8 cellular contexts compared by ENCODE assay signal in genomic region chr19:1864480-1865171, GRCh38. TPM values are rescaled to one million over a fixed set of nuclear protein-coding genes. Genes with fewer than 3 reads are reported as not detected.
DNase-seq lines count a peak whose midpoint lies in the region; ATAC-seq and TF ChIP-seq lines count a peak whose summit lies in the region.

No MANE protein-coding gene starts in this region.

- H3K27me3 Mint-ChIP-seq in activated naive CD4-positive, alpha-beta T cell treated with anti-CD3 and anti-CD28 coated beads, Interleukin-2, amount 50 U/mL, for 24 hours: no peaks in the 10 kb centered on the region
- H3K27me3 Mint-ChIP-seq in glutamatergic neuron (ENCODE audit: unreplicated experiment): peaks cover 4% of the 10 kb centered on the region

- no peaks in the 10 kb centered on the region for H3K9me2 ChIP-seq in OCI-LY7 (ENCODE audit: insufficient read depth, low read length)

- H2AFZ ChIP-seq in OCI-LY7 (ENCODE audit: low read length): peak overlapping the region; percentile 11; the same call in 1 of the 2 replicates

- H3K4me3 ChIP-seq in OCI-LY7 (ENCODE audit: low read depth, low read length, poor library complexity, severe bottlenecking): peak overlapping the region; percentile 72

- peaks cover 26% of the 10 kb centered on the region; the same call in 1 of the 2 replicates for H3K36me3 ChIP-seq in OCI-LY7 (ENCODE audit: insufficient read depth, low read length)

- H3K27ac Mint-ChIP-seq in activated naive CD4-positive, alpha-beta T cell treated with anti-CD3 and anti-CD28 coated beads, Interleukin-2, amount 50 U/mL, for 24 hours: peak overlapping the region; percentile 89
- H3K27ac Mint-ChIP-seq in glutamatergic neuron (ENCODE audit: unreplicated experiment): no peak overlapping the region

- peaks cover 30% of the 10 kb centered on the region for H3K79me2 ChIP-seq in OCI-LY7 (ENCODE audit: insufficient read depth, low read depth, low read length)

- CTCF ChIA-PET in OCI-LY7 (lab: Charles Lee; ENCODE audit: unreplicated experiment): interaction anchor here (0.7 to 1.4 kb wide), 2 partner anchors 12 to 216 kb away, joined by 7 to 12 read pairs; no protein-coding TSS in a partner anchor

- TSS peak; percentile 82 for BruUV-seq in OCI-LY7 (replicated peaks; lab: Mats Ljungman, UMichigan)

- H4K20me1 ChIP-seq in OCI-LY7 (ENCODE audit: insufficient read depth, low read length): peaks cover 17% of the 10 kb centered on the region

- TF ChIP-seq CTCF in OCI-LY7 (conservative IDR thresholded peaks at IDR 0.05; ENCODE audit: low read length) (peak; percentile 77), glutamatergic neuron (IDR thresholded peaks at IDR 0.05; ENCODE audit: partially characterized antibody, unreplicated experiment) (peak; percentile 90), omental fat pad (IDR thresholded peaks at IDR 0.05) (peak in 1 of 3 donors; percentile 48)

- peaks cover 16% of the 10 kb centered on the region for H3K4me1 Mint-ChIP-seq in activated naive CD4-positive, alpha-beta T cell treated with anti-CD3 and anti-CD28 coated beads, Interleukin-2, amount 50 U/mL, for 24 hours
- no peaks in the 10 kb centered on the region for H3K4me1 Mint-ChIP-seq in glutamatergic neuron (ENCODE audit: low read depth, unreplicated experiment)

- DNase-seq in NCI-H2227 (lab: John Stamatoyannopoulos, UW; ENCODE audit: unreplicated experiment) (peak; percentile 65), NCI-H2227 treated with DMSO at 0.1 percent for 48 hours (lab: John Stamatoyannopoulos, UW) (no peak), OCI-LY7 (ENCODE audit: low spot score) (peak; percentile 82), glutamatergic neuron (peak; percentile 90), omental fat pad (ENCODE audit: low spot score) (no peak), SIG-M5 (lab: John Stamatoyannopoulos, UW) (no peak)

- no peaks in the 10 kb centered on the region for H3K9me3 ChIP-seq in OCI-LY7 (ENCODE audit: low read length)

- peaks cover 29% of the 10 kb centered on the region for H3K4me1 ChIP-seq in OCI-LY7 (ENCODE audit: insufficient read depth, low read length, poor library complexity, severe bottlenecking)

- peak overlapping the region; percentile 78 for H3K4me3 Mint-ChIP-seq in activated naive CD4-positive, alpha-beta T cell treated with anti-CD3 and anti-CD28 coated beads, Interleukin-2, amount 50 U/mL, for 24 hours
- peak overlapping the region; percentile 68 for H3K4me3 Mint-ChIP-seq in glutamatergic neuron (ENCODE audit: unreplicated experiment)

- POLR2A ChIA-PET in OCI-LY7 (lab: Charles Lee): interaction anchor here (1.0 to 1.1 kb wide), 2 partner anchors 10 to 40 kb away, joined by 3 to 4 read pairs; no protein-coding TSS in a partner anchor

- H3K9me3 Mint-ChIP-seq in activated naive CD4-positive, alpha-beta T cell treated with anti-CD3 and anti-CD28 coated beads, Interleukin-2, amount 50 U/mL, for 24 hours: no peaks in the 10 kb centered on the region
- peaks cover 8% of the 10 kb centered on the region for H3K9me3 Mint-ChIP-seq in glutamatergic neuron (ENCODE audit: unreplicated experiment)

- peak overlapping the region; percentile 70 for H3K4me2 ChIP-seq in OCI-LY7 (ENCODE audit: low read length)

- H3K36me3 Mint-ChIP-seq in activated naive CD4-positive, alpha-beta T cell treated with anti-CD3 and anti-CD28 coated beads, Interleukin-2, amount 50 U/mL, for 24 hours: no peaks in the 10 kb centered on the region
- no peaks in the 10 kb centered on the region for H3K36me3 Mint-ChIP-seq in glutamatergic neuron (ENCODE audit: unreplicated experiment)

- intact Hi-C loops in OCI-LY7 (cut with micrococcal nuclease; ENCODE audit: unreplicated experiment): loop anchor here (1.0 to 2.0 kb wide), 2 partner anchors 18 to 41 kb away; partner anchors contain the start of genes ADAT3 and SCAMP4

- H3K27ac ChIP-seq in OCI-LY7 (ENCODE audit: low read depth, low read length, poor library complexity, severe bottlenecking): peak overlapping the region; percentile 82

- ATAC-seq in HG02973 (IDR thresholded peaks at IDR 0.05; ENCODE audit: unreplicated experiment) (peak; percentile 37), omental fat pad (ENCODE audit: low FRiP score) (peak; percentile 52)

RNA-seq across cellular contexts. Expression of gene KLF16, which starts 1.2 kb away (rescaled TPM):
- total RNA-seq in OCI-LY7 (2014; rRNA removed; shearing (Covaris generic)): 9.4 and 9.6 TPM in 2 replicates
- total RNA-seq in OCI-LY7 (2022) (39.1 and 44.4 TPM in 2 replicates), glutamatergic neuron (ENCODE audit: unreplicated experiment) (30.6 TPM), omental fat pad (10 to 100 TPM in 1 of 4 donors, 1 to 10 TPM in 3; 4.0 to 19.5 (median 6.7) TPM)

RNA-seq across cellular contexts. Expression of gene REXO1, which starts 16.3 kb away (rescaled TPM):
- 13.9 and 24.0 TPM in 2 replicates for total RNA-seq in OCI-LY7 (2014; rRNA removed; shearing (Covaris generic))
- total RNA-seq in OCI-LY7 (2022) (52.8 and 54.9 TPM in 2 replicates), glutamatergic neuron (ENCODE audit: unreplicated experiment) (65.7 TPM), omental fat pad (10 to 100 TPM; 17.0 to 31.3 (median 19.6) TPM)

RNA-seq across cellular contexts. Expression of gene ABHD17A, which starts 20.7 kb away (rescaled TPM):
- total RNA-seq in OCI-LY7 (2014; rRNA removed; shearing (Covaris generic)): 98.7 and 130 TPM in 2 replicates
- total RNA-seq in OCI-LY7 (2022): 64.2 and 71.3 TPM in 2 replicates
- 75.1 TPM for total RNA-seq in glutamatergic neuron (ENCODE audit: unreplicated experiment)
- 100 to 1,000 TPM in 1 of 4 donors, 10 to 100 TPM in 3; 70.1 to 117 (median 87.8) TPM for total RNA-seq in omental fat pad

RNA-seq across cellular contexts. Expression of gene ADAT3, which starts 40.6 kb away (rescaled TPM):
- total RNA-seq in OCI-LY7 (2014; rRNA removed; shearing (Covaris generic)): 5.6 and 7.9 TPM in 2 replicates
- total RNA-seq in OCI-LY7 (2022): 13.1 and 16.4 TPM in 2 replicates
- 10.9 TPM for total RNA-seq in glutamatergic neuron (ENCODE audit: unreplicated experiment)
- 1 to 10 TPM; 2.4 to 6.2 (median 3.9) TPM for total RNA-seq in omental fat pad

RNA-seq across cellular contexts. Expression of gene SCAMP4, which starts 40.6 kb away (rescaled TPM):
- total RNA-seq in OCI-LY7 (2014; rRNA removed; shearing (Covaris generic)): 13.4 and 21.3 TPM in 2 replicates
- total RNA-seq in OCI-LY7 (2022) (46.4 and 49.9 TPM in 2 replicates), glutamatergic neuron (ENCODE audit: unreplicated experiment) (66.3 TPM), omental fat pad (10 to 100 TPM; 38.0 to 57.8 (median 45.6) TPM)

Comparison
In these comparisons a context has a peak if more than half of its experiments do, and no peak if none do; other contexts are left out.
1. DNase-seq: peak in NCI-H2227 (single experiment), OCI-LY7 (single experiment) and glutamatergic neuron (single experiment); none in NCI-H2227 treated with DMSO at 0.1 percent for 48 hours (single experiment), omental fat pad (single experiment) and SIG-M5 (single experiment).